1 cellular context compared by ENCODE assay signal in genomic region chr10:89644967-89645741, GRCh38.
TF ChIP-seq lines count a peak whose summit lies in the region.

TSS of gene PANK1 (minus strand) at chr10:89645242. CDS start at chr10:89644891, 351 bp downstream.

TF ChIP-seq in SK-N-SH, 30 proteins besides CTCF, POLR2A, EP300 and RAD21 (continued from another document):
- TF ChIP-seq SIN3A (IDR thresholded peaks at IDR 0.05; ENCODE audit: borderline replicate concordance, low read depth, low read length) = peak; percentile 26; the same call in 1 of the 2 replicates
- no peak for TF ChIP-seq MEF2A (IDR thresholded peaks at IDR 0.05; ENCODE audit: borderline replicate concordance, low read depth)
- TF ChIP-seq, protein P1, sequence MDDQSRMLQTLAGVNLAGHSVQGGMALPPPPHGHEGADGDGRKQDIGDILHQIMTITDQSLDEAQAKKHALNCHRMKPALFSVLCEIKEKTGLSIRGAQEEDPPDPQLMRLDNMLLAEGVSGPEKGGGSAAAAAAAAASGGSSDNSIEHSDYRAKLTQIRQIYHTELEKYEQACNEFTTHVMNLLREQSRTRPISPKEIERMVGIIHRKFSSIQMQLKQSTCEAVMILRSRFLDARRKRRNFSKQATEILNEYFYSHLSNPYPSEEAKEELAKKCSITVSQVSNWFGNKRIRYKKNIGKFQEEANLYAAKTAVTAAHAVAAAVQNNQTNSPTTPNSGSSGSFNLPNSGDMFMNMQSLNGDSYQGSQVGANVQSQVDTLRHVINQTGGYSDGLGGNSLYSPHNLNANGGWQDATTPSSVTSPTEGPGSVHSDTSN (IDR thresholded peaks at IDR 0.05) = no peak
- TF ChIP-seq POLR2AphosphoS5 (IDR thresholded peaks at IDR 0.05; ENCODE audit: low read depth, low read length) = no peak; the same call in 1 of the 2 replicates
- TF ChIP-seq ELF1 (IDR thresholded peaks at IDR 0.05) = no peak
- TF ChIP-seq MXI1 (IDR thresholded peaks at IDR 0.05; ENCODE audit: low read depth, low read length) = 0 out of 2 replicates have a peak, but pooled peaks have one; percentile 13
- no peak for TF ChIP-seq REST (IDR thresholded peaks at IDR 0.05; ENCODE audit: low read depth, low read length)
